27 cellular contexts compared by ENCODE assay signal in genomic region chr1:93313026-93313425, GRCh38.
"Had no signal": no experiment of that assay in that cellular context is flagged by ENCODE, and none has a peak within 500 bp of the region (broad histone marks: within the 10 kb centered on the region; RNA-seq: fewer than 3 reads in every experiment).

No MANE protein-coding gene starts in this region.

- H3K27ac Mint-ChIP-seq: dendritic cell treated with granulocyte-macrophage colony-stimulating factor and Interleukin-4, amounts not matched to agents 40 ng/mL and 50 ng/mL, for 4 days; endodermal cell; immature natural killer cell; memory B cell; natural killer cell; stimulated activated memory B cell treated with anti-CD40 and anti-IgM and Interleukin-4, amounts not matched to agents 10 μg/mL and 1 μg/mL and 100 μg/mL, for 72 hours had no signal

- H3K4me3 ChIP-seq: colonic mucosa, lung, ovary, psoas muscle, sigmoid colon, skin epidermis, spleen, testis, tibial nerve, upper lobe of right lung, uterus had no signal

- DNase-seq: colonic mucosa; effector CD8-positive, alpha-beta T cell; endodermal cell; hypothalamus; immature natural killer cell; natural killer cell; occipital lobe; ovary; posterior cingulate gyrus; psoas muscle; right cardiac atrium; sigmoid colon; spleen; stimulated activated CD4-positive, alpha-beta T cell treated with anti-CD3 and anti-CD28 coated beads, Interleukin-4, amount 100 ng/mL, for 4 hours; stimulated activated naive CD8-positive, alpha-beta T cell treated with anti-CD3 and anti-CD28 coated beads, Interleukin-15, Interleukin-2, amounts not matched to agents 100 U/mL and 50 U/mL, for 24 hours; substantia nigra; testis; upper lobe of right lung; uterus had no signal

- H3K9me3 ChIP-seq: colonic mucosa, ovary, psoas muscle, sigmoid colon, spleen, testis, tibial nerve, upper lobe of right lung, uterus had no signal

- H3K4me1 Mint-ChIP-seq: endodermal cell; immature natural killer cell; memory B cell; natural killer cell; stimulated activated memory B cell treated with anti-CD40 and anti-IgM and Interleukin-4, amounts not matched to agents 10 μg/mL and 1 μg/mL and 100 μg/mL, for 72 hours had no signal

- H3K27ac ChIP-seq: colonic mucosa, epithelial cell of prostate, ovary, psoas muscle, sigmoid colon, skin epidermis, spleen, testis, tibial nerve, upper lobe of right lung, uterus had no signal

- ATAC-seq: esophagus mucosa; natural killer cell; psoas muscle; right cardiac atrium; stimulated activated memory B cell treated with anti-CD40 and anti-IgM and Interleukin-4, amounts not matched to agents 10 μg/mL and 1 μg/mL and 100 μg/mL, for 72 hours; stimulated activated naive CD8-positive, alpha-beta T cell treated with anti-CD3 and anti-CD28 coated beads, Interleukin-15, Interleukin-2, amounts not matched to agents 100 U/mL and 50 U/mL, for 24 hours; upper lobe of right lung had no signal

- H3K36me3 Mint-ChIP-seq: natural killer cell had no signal

- H3K27me3 Mint-ChIP-seq: dendritic cell treated with granulocyte-macrophage colony-stimulating factor and Interleukin-4, amounts not matched to agents 40 ng/mL and 50 ng/mL, for 4 days; memory B cell; stimulated activated memory B cell treated with anti-CD40 and anti-IgM and Interleukin-4, amounts not matched to agents 10 μg/mL and 1 μg/mL and 100 μg/mL, for 72 hours had no signal

- H3K4me3 Mint-ChIP-seq: dendritic cell treated with granulocyte-macrophage colony-stimulating factor and Interleukin-4, amounts not matched to agents 40 ng/mL and 50 ng/mL, for 4 days; endodermal cell; immature natural killer cell; memory B cell; natural killer cell; stimulated activated memory B cell treated with anti-CD40 and anti-IgM and Interleukin-4, amounts not matched to agents 10 μg/mL and 1 μg/mL and 100 μg/mL, for 72 hours had no signal

- H3K9me3 Mint-ChIP-seq: dendritic cell treated with granulocyte-macrophage colony-stimulating factor and Interleukin-4, amounts not matched to agents 40 ng/mL and 50 ng/mL, for 4 days; endodermal cell; immature natural killer cell; memory B cell; natural killer cell; stimulated activated memory B cell treated with anti-CD40 and anti-IgM and Interleukin-4, amounts not matched to agents 10 μg/mL and 1 μg/mL and 100 μg/mL, for 72 hours had no signal

- H3K27me3 ChIP-seq: colonic mucosa, ovary, sigmoid colon, spleen, testis, tibial nerve, upper lobe of right lung, uterus had no signal

- H3K4me1 ChIP-seq: colonic mucosa, psoas muscle, spleen, testis, tibial nerve, upper lobe of right lung, uterus had no signal

- H3K36me3 ChIP-seq: colonic mucosa, ovary, upper lobe of right lung, uterus had no signal
